Comparison of ENCODE assay signal across 6 cellular contexts in genomic region chr1:1068374-1069060, GRCh38. TPM values are rescaled to one million over a fixed set of nuclear protein-coding genes. Genes with fewer than 3 reads are reported as not detected.
DNase-seq lines count a peak whose midpoint lies in the region; ATAC-seq lines count a peak whose summit lies in the region.

No MANE protein-coding gene starts in this region.

- H3K27me3 ChIP-seq in iPS-15b (ENCODE audit: control insufficient read depth, insufficient read depth, low read length), result peaks cover 12% of the 10 kb centered on the region

- intact Hi-C loops in activated CD4-positive, alpha-beta T cell treated with anti-CD3 and anti-CD28 coated beads for 36 hours (cut with DNase I, micrococcal nuclease), result loop anchor here in 1 of 2 experiments (1.0 kb wide), 6 partner anchors 9 to 851 kb away; partner anchors contain the start of genes C1orf159 and TMEM52
- intact Hi-C loops in activated CD4-positive, alpha-beta memory T cell treated with anti-CD3 and anti-CD28 coated beads for 36 hours (cut with micrococcal nuclease), result loop anchor here (10.0 kb wide), 1 partner anchor 104 kb away; the partner anchor contains the start of genes KLHL17 and PLEKHN1

- CTCF ChIA-PET in activated CD4-positive, alpha-beta T cell treated with anti-CD3 and anti-CD28 coated beads for 36 hours (lab: Charles Lee), result interaction anchor here (0.6 kb wide), 1 partner anchor 35 kb away, joined by 3 read pairs; no protein-coding TSS in a partner anchor
- CTCF ChIA-PET in activated CD4-positive, alpha-beta memory T cell treated with anti-CD3 and anti-CD28 coated beads for 36 hours (lab: Charles Lee), result interaction anchor here (0.8 to 1.4 kb wide), 2 partner anchors 48 to 85 kb away, joined by 3 read pairs; no protein-coding TSS in a partner anchor

- H3K4me3 ChIP-seq in iPS-15b (ENCODE audit: low read depth, low read length), result peak overlapping the region; percentile 49

- no peaks in the 10 kb centered on the region for H3K27me3 Mint-ChIP-seq in activated CD4-positive, alpha-beta T cell treated with anti-CD3 and anti-CD28 coated beads for 36 hours
- H3K27me3 Mint-ChIP-seq in activated CD4-positive, alpha-beta memory T cell treated with anti-CD3 and anti-CD28 coated beads for 36 hours, result peaks cover 5% of the 10 kb centered on the region

- H3K36me3 Mint-ChIP-seq in activated CD4-positive, alpha-beta T cell treated with anti-CD3 and anti-CD28 coated beads for 36 hours (ENCODE audit: low read depth), result peaks cover 9% of the 10 kb centered on the region
- no peaks in the 10 kb centered on the region for H3K36me3 Mint-ChIP-seq in activated CD4-positive, alpha-beta memory T cell treated with anti-CD3 and anti-CD28 coated beads for 36 hours

- ATAC-seq in activated CD4-positive, alpha-beta T cell treated with anti-CD3 and anti-CD28 coated beads for 36 hours, result peak; percentile 7
- ATAC-seq in HG03378 (IDR thresholded peaks at IDR 0.05; ENCODE audit: unreplicated experiment), result no peak
- ATAC-seq in GM18909 (IDR thresholded peaks at IDR 0.05; ENCODE audit: poor library complexity, unreplicated experiment), result no peak

- H3K4me3 Mint-ChIP-seq in activated CD4-positive, alpha-beta T cell treated with anti-CD3 and anti-CD28 coated beads for 36 hours, result peak overlapping the region; percentile 71
- H3K4me3 Mint-ChIP-seq in activated CD4-positive, alpha-beta memory T cell treated with anti-CD3 and anti-CD28 coated beads for 36 hours, result peak overlapping the region; percentile 77

- no peak overlapping the region for H3K27ac Mint-ChIP-seq in activated CD4-positive, alpha-beta T cell treated with anti-CD3 and anti-CD28 coated beads for 36 hours
- H3K27ac Mint-ChIP-seq in activated CD4-positive, alpha-beta memory T cell treated with anti-CD3 and anti-CD28 coated beads for 36 hours, result no peak overlapping the region

- no peaks in the 10 kb centered on the region for H3K4me1 ChIP-seq in iPS-15b (ENCODE audit: control insufficient read depth, insufficient read depth, low read length)

- POLR2A ChIA-PET in activated CD4-positive, alpha-beta T cell treated with anti-CD3 and anti-CD28 coated beads for 36 hours (lab: Charles Lee), result no interaction called here
- POLR2A ChIA-PET in activated CD4-positive, alpha-beta memory T cell treated with anti-CD3 and anti-CD28 coated beads for 36 hours (lab: Charles Lee), result interaction anchor here (1.4 kb wide), 1 partner anchor 55 kb away, joined by 3 read pairs; the partner anchor contains the start of gene ISG15

- no peaks in the 10 kb centered on the region for H3K9me3 ChIP-seq in iPS-15b (ENCODE audit: control insufficient read depth, insufficient read depth, low read length)

- no peaks in the 10 kb centered on the region for H3K9me3 Mint-ChIP-seq in activated CD4-positive, alpha-beta T cell treated with anti-CD3 and anti-CD28 coated beads for 36 hours (ENCODE audit: low read depth)
- no peaks in the 10 kb centered on the region for H3K9me3 Mint-ChIP-seq in activated CD4-positive, alpha-beta memory T cell treated with anti-CD3 and anti-CD28 coated beads for 36 hours

- peaks cover 14% of the 10 kb centered on the region for H3K4me1 Mint-ChIP-seq in activated CD4-positive, alpha-beta T cell treated with anti-CD3 and anti-CD28 coated beads for 36 hours
- peaks cover 26% of the 10 kb centered on the region for H3K4me1 Mint-ChIP-seq in activated CD4-positive, alpha-beta memory T cell treated with anti-CD3 and anti-CD28 coated beads for 36 hours (ENCODE audit: low read depth)

- H3K36me3 ChIP-seq in iPS-15b (ENCODE audit: control insufficient read depth, insufficient read depth, low read length), result no peaks in the 10 kb centered on the region

- DNase-seq in activated CD4-positive, alpha-beta T cell treated with anti-CD3 and anti-CD28 coated beads for 36 hours, result no peak
- no peak for DNase-seq in activated CD4-positive, alpha-beta T cell treated with anti-CD3 and anti-CD28 coated beads for 1 hour
- no peak for DNase-seq in activated CD4-positive, alpha-beta memory T cell treated with anti-CD3 and anti-CD28 coated beads for 36 hours

- no peak overlapping the region for H3K9ac ChIP-seq in iPS-15b (ENCODE audit: low read depth, low read length)

RNA-seq across cellular contexts. Expression of gene RNF223, which starts 5.6 kb away (rescaled TPM):
- not detected for total RNA-seq in activated CD4-positive, alpha-beta T cell treated with anti-CD3 and anti-CD28 coated beads for 36 hours
- total RNA-seq in activated CD4-positive, alpha-beta memory T cell treated with anti-CD3 and anti-CD28 coated beads for 36 hours, result not detected

RNA-seq across cellular contexts. Expression of gene C1orf159, which starts 47.4 kb away (rescaled TPM):
- total RNA-seq in activated CD4-positive, alpha-beta T cell treated with anti-CD3 and anti-CD28 coated beads for 36 hours, result 10 to 100 TPM; 11.3 to 13.5 TPM
- total RNA-seq in activated CD4-positive, alpha-beta memory T cell treated with anti-CD3 and anti-CD28 coated beads for 36 hours, result 10 to 100 TPM; 19.5 to 20.5 TPM

RNA-seq across cellular contexts. Expression of gene AGRN, which starts 48.6 kb away (rescaled TPM):
- 10 to 100 TPM; 22.7 to 24.4 TPM for total RNA-seq in activated CD4-positive, alpha-beta T cell treated with anti-CD3 and anti-CD28 coated beads for 36 hours
- 10 to 100 TPM; 33.2 to 35.6 TPM for total RNA-seq in activated CD4-positive, alpha-beta memory T cell treated with anti-CD3 and anti-CD28 coated beads for 36 hours

RNA-seq across cellular contexts. Expression of gene ISG15, which starts 55.2 kb away (rescaled TPM):
- 10 to 100 TPM; 30.5 to 51.7 TPM for total RNA-seq in activated CD4-positive, alpha-beta T cell treated with anti-CD3 and anti-CD28 coated beads for 36 hours
- 100 to 1,000 TPM in 1 of 2 experiments, 10 to 100 TPM in 1; 96.9 to 108 TPM for total RNA-seq in activated CD4-positive, alpha-beta memory T cell treated with anti-CD3 and anti-CD28 coated beads for 36 hours
